1 cellular context compared by ENCODE assay signal in the genomic region with DNA sequence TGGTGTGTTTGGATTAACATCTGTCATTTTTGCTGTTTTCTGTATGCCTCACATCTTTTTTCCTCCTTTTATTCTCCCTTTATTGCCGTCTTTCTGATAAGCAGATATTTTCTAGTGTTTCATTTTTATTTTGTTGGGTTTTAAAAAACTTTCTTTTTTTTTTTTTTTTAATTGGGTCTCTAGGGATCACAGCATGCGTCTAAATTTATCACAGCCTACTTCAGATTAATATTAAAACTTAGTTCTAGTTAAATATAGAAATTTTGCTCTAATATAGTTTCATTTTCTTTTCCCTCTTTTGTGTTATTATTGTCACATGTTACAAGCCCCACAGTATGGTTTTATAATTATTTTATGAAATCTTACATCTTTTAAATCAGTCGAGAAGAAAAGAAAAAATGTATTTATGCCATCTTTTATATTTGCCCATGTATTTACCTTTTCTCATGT.
TF ChIP-seq lines count a peak whose summit lies in the region.

No MANE protein-coding gene starts in this region.

TF ChIP-seq in GM12878, 131 proteins besides CTCF, POLR2A, EP300 and RAD21 (continued from another document):
- TF ChIP-seq, protein P1, sequence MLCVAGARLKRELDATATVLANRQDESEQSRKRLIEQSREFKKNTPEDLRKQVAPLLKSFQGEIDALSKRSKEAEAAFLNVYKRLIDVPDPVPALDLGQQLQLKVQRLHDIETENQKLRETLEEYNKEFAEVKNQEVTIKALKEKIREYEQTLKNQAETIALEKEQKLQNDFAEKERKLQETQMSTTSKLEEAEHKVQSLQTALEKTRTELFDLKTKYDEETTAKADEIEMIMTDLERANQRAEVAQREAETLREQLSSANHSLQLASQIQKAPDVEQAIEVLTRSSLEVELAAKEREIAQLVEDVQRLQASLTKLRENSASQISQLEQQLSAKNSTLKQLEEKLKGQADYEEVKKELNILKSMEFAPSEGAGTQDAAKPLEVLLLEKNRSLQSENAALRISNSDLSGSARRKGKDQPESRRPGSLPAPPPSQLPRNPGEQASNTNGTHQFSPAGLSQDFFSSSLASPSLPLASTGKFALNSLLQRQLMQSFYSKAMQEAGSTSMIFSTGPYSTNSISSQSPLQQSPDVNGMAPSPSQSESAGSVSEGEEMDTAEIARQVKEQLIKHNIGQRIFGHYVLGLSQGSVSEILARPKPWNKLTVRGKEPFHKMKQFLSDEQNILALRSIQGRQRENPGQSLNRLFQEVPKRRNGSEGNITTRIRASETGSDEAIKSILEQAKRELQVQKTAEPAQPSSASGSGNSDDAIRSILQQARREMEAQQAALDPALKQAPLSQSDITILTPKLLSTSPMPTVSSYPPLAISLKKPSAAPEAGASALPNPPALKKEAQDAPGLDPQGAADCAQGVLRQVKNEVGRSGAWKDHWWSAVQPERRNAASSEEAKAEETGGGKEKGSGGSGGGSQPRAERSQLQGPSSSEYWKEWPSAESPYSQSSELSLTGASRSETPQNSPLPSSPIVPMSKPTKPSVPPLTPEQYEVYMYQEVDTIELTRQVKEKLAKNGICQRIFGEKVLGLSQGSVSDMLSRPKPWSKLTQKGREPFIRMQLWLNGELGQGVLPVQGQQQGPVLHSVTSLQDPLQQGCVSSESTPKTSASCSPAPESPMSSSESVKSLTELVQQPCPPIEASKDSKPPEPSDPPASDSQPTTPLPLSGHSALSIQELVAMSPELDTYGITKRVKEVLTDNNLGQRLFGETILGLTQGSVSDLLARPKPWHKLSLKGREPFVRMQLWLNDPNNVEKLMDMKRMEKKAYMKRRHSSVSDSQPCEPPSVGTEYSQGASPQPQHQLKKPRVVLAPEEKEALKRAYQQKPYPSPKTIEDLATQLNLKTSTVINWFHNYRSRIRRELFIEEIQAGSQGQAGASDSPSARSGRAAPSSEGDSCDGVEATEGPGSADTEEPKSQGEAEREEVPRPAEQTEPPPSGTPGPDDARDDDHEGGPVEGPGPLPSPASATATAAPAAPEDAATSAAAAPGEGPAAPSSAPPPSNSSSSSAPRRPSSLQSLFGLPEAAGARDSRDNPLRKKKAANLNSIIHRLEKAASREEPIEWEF (IDR thresholded peaks at IDR 0.05; ENCODE audit: insufficient replicate concordance, low read depth, low read length): no peak
- TF ChIP-seq MXI1 (IDR thresholded peaks at IDR 0.05; ENCODE audit: low read depth, low read length) (peak; percentile 57; the same call in 1 of the 2 replicates), ETV6 (conservative IDR thresholded peaks at IDR 0.05 in 1 of 2, IDR thresholded peaks at IDR 0.05 in 1 of 2; ENCODE audit: borderline replicate concordance in 1 of 2, low read depth in 1 of 2) (no peak), HDGF (IDR thresholded peaks at IDR 0.05) (peak; percentile 72; the same call in 1 of the 2 replicates), RB1 (IDR thresholded peaks at IDR 0.05; ENCODE audit: borderline replicate concordance) (no peak; the same call in 1 of the 2 replicates), SREBF1 (IDR thresholded peaks at IDR 0.05; ENCODE audit: low read length) (no peak), STAT1 (conservative IDR thresholded peaks at IDR 0.05) (no peak), SMAD1 (IDR thresholded peaks at IDR 0.05; ENCODE audit: low read depth, partially characterized antibody) (no peak), NRF1 (conservative IDR thresholded peaks at IDR 0.05; ENCODE audit: low read depth, low read length) (no peak), WRNIP1 (IDR thresholded peaks at IDR 0.05; ENCODE audit: borderline replicate concordance, low read depth, low read length) (no peak), BCLAF1 (IDR thresholded peaks at IDR 0.05) (no peak)
- TF ChIP-seq, protein P2, sequence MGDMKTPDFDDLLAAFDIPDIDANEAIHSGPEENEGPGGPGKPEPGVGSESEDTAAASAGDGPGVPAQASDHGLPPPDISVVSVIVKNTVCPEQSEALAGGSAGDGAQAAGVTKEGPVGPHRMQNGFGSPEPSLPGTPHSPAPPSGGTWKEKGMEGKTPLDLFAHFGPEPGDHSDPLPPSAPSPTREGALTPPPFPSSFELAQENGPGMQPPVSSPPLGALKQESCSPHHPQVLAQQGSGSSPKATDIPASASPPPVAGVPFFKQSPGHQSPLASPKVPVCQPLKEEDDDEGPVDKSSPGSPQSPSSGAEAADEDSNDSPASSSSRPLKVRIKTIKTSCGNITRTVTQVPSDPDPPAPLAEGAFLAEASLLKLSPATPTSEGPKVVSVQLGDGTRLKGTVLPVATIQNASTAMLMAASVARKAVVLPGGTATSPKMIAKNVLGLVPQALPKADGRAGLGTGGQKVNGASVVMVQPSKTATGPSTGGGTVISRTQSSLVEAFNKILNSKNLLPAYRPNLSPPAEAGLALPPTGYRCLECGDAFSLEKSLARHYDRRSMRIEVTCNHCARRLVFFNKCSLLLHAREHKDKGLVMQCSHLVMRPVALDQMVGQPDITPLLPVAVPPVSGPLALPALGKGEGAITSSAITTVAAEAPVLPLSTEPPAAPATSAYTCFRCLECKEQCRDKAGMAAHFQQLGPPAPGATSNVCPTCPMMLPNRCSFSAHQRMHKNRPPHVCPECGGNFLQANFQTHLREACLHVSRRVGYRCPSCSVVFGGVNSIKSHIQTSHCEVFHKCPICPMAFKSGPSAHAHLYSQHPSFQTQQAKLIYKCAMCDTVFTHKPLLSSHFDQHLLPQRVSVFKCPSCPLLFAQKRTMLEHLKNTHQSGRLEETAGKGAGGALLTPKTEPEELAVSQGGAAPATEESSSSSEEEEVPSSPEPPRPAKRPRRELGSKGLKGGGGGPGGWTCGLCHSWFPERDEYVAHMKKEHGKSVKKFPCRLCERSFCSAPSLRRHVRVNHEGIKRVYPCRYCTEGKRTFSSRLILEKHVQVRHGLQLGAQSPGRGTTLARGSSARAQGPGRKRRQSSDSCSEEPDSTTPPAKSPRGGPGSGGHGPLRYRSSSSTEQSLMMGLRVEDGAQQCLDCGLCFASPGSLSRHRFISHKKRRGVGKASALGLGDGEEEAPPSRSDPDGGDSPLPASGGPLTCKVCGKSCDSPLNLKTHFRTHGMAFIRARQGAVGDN (IDR thresholded peaks at IDR 0.05): no peak
- TF ChIP-seq, protein P3, sequence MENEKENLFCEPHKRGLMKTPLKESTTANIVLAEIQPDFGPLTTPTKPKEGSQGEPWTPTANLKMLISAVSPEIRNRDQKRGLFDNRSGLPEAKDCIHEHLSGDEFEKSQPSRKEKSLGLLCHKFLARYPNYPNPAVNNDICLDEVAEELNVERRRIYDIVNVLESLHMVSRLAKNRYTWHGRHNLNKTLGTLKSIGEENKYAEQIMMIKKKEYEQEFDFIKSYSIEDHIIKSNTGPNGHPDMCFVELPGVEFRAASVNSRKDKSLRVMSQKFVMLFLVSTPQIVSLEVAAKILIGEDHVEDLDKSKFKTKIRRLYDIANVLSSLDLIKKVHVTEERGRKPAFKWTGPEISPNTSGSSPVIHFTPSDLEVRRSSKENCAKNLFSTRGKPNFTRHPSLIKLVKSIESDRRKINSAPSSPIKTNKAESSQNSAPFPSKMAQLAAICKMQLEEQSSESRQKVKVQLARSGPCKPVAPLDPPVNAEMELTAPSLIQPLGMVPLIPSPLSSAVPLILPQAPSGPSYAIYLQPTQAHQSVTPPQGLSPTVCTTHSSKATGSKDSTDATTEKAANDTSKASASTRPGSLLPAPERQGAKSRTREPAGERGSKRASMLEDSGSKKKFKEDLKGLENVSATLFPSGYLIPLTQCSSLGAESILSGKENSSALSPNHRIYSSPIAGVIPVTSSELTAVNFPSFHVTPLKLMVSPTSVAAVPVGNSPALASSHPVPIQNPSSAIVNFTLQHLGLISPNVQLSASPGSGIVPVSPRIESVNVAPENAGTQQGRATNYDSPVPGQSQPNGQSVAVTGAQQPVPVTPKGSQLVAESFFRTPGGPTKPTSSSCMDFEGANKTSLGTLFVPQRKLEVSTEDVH (IDR thresholded peaks at IDR 0.05; ENCODE audit: low read depth, partially characterized antibody): no peak
- TF ChIP-seq, protein P4, sequence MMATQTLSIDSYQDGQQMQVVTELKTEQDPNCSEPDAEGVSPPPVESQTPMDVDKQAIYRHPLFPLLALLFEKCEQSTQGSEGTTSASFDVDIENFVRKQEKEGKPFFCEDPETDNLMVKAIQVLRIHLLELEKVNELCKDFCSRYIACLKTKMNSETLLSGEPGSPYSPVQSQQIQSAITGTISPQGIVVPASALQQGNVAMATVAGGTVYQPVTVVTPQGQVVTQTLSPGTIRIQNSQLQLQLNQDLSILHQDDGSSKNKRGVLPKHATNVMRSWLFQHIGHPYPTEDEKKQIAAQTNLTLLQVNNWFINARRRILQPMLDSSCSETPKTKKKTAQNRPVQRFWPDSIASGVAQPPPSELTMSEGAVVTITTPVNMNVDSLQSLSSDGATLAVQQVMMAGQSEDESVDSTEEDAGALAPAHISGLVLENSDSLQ (IDR thresholded peaks at IDR 0.05): no peak
